10 cellular contexts compared by ENCODE assay signal in the genomic region with DNA sequence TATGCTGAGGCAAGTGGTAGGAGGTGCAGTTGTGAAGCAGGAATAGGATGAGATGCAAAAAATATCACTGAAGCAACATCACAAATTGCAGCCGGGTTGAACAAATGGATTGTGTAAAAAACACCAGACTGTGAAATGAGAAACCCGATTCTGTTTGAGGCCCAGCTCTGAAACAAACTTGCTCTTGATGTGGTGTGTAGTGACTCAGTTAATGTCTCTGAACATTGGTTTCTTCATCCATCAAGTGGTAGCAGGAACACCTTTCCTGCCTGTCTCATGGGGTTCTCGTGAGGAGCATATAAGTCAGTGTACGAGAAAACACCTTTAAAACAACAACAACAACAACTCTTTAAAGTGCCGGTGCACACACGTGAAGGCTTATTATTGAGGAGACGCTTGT. TPM values are rescaled to one million over a fixed set of nuclear protein-coding genes. Genes with fewer than 3 reads are reported as not detected.
"Had no signal": no experiment of that assay in that cellular context is flagged by ENCODE, and none has a peak within 500 bp of the region (broad histone marks: within the 10 kb centered on the region; RNA-seq: fewer than 3 reads in every experiment).

No MANE protein-coding gene starts in this region.

RNA-seq across cellular contexts. Expression of a gene that starts 18.2 kb away (rescaled TPM):
- total RNA-seq: activated B cell treated with CpG ODN at 0.5 μM for 24 hours; activated CD4-positive, alpha-beta memory T cell treated with anti-CD3 and anti-CD28 coated beads, Interleukin-2, amount 10 ng/mL, durations not matched to agents 7 days and 5 days; activated CD4-positive, alpha-beta T cell treated with anti-CD3 and anti-CD28 coated beads, Interleukin-2, amount 10 ng/mL, durations not matched to agents 7 days and 5 days; activated CD8-positive, alpha-beta memory T cell treated with anti-CD3 and anti-CD28 coated beads for 36 hours; activated naive CD8-positive, alpha-beta T cell treated with anti-CD3 and anti-CD28 coated beads for 36 hours; activated T-helper 1 cell treated with anti-CD3 and anti-CD28 coated beads, Interleukin-12 subunit alpha, Interleukin-12 subunit beta, Interleukin-2, Interleukin-4 antibody, amounts not matched to agents 30 ng/mL and 10 ng/mL and 1 ng/mL, durations not matched to agents 14 hours and 24 hours and 36 hours; activated T-helper 2 cell treated with anti-CD3 and anti-CD28 coated beads, Interferon-gamma antibody, Interleukin-2, Interleukin-4, amounts not matched to agents 10 μg/mL and 5 μg/mL and 100 μg/mL, durations not matched to agents 14 hours and 24 hours and 36 hours; ascending aorta; cardiac septum; cerebellum had no signal
